In the genomic region with DNA sequence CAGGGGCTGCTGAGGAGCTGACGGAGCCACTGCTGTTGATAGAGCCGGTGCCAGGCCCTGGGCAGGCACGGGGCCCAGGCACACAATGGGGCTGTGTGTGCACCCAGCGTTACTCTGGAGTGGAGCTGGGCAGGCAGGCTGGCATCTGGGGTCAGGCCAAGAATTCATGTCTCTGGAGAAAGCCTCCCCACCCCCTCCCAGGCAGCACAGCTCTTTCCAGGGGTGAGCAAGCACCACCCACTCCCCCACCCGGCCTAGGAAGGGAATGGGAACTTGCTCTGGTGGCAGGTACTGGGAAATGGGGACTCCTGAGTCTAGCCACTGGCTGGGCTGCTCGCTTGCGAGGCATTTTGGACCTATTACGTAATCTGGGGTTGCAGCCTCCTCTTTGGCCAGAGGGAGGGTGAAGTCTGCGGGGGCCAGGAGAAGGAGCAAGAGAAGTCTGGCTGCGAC, we compare ENCODE assay signal across 11 cellular contexts. TPM values are rescaled to one million over a fixed set of nuclear protein-coding genes. Genes with fewer than 3 reads are reported as not detected.
DNase-seq lines count a peak whose midpoint lies in the region; ATAC-seq, FAIRE-seq and TF ChIP-seq lines count a peak whose summit lies in the region.
"Had no signal": no experiment of that assay in that cellular context is flagged by ENCODE, and none has a peak within 500 bp of the region (broad histone marks: within the 10 kb centered on the region; RNA-seq: fewer than 3 reads in every experiment).

No MANE protein-coding gene starts in this region.

- no peak overlapping the region for H3K14ac ChIP-seq in H1 (ENCODE audit: insufficient read length)

- H3K27me3 ChIP-seq in H1 (replicated peaks in 1 of 4; ENCODE audit: control insufficient read depth in 3 of 4, extremely low read depth in 1 of 4, insufficient read depth in 3 of 4, low read length in 3 of 4): no peaks in the 10 kb centered on the region; a peak in 1 of 7 replicates

- H3K18ac ChIP-seq in H1 (ENCODE audit: extremely low read depth, low read length): no peak overlapping the region

- no peak overlapping the region for H3K4ac ChIP-seq in H1 (replicated peaks; ENCODE audit: insufficient read length, low read depth, low read length)

- no peak overlapping the region for H2BK120ac ChIP-seq in H1 (replicated peaks; ENCODE audit: low read depth, low read length)

- ATAC-seq in HG03378 (IDR thresholded peaks at IDR 0.05; ENCODE audit: unreplicated experiment): no peak
- ATAC-seq in GM21576 (IDR thresholded peaks at IDR 0.05; ENCODE audit: unreplicated experiment): no peak

- no peak overlapping the region for H4K5ac ChIP-seq in H1 (ENCODE audit: insufficient read length, low read depth, low read length)

- H4K8ac ChIP-seq in H1 (ENCODE audit: extremely low read depth, insufficient read depth, low read length): no peak overlapping the region

- POLR2A ChIA-PET in H1 (lab: Charles Lee; ENCODE audit: partially characterized antibody): no interaction called here

- H2AK5ac ChIP-seq in H1 (ENCODE audit: low read depth, low read length): no peak overlapping the region

- no peak overlapping the region for H2BK20ac ChIP-seq in H1 (ENCODE audit: low read length)

- no peak overlapping the region for H3K9ac ChIP-seq in H1 (replicated peaks in 1 of 4; ENCODE audit: extremely low read depth in 1 of 4, low read depth in 3 of 4, low read length in 3 of 4)

- peaks cover 0 to 3% (median 0%) of the 10 kb centered on the region in 4 experiments; a peak in 1 of 7 replicates for H3K4me1 ChIP-seq in H1 (replicated peaks in 1 of 4; ENCODE audit: control insufficient read depth in 3 of 4, insufficient read depth in 4 of 4, low read length in 3 of 4)

- DNase-seq in NCI-H446 (lab: John Stamatoyannopoulos, UW) (peak; percentile 39 to 63), H1 (ENCODE audit: low read depth in 1 of 2, low spot score in 2 of 2) (no peak), mucosa of gallbladder (ENCODE audit: low spot score) (peak; percentile 82), ureter (ENCODE audit: low spot score) (peak; percentile 59), GM20000 (ENCODE audit: low spot score) (no peak)
- no peak for DNase-seq in activated CD4-positive, alpha-beta T cell treated with anti-CD3 and anti-CD28 coated beads for 4 hours

- no peak overlapping the region for H3K23ac ChIP-seq in H1 (ENCODE audit: insufficient read length)

- no peak overlapping the region for H3K56ac ChIP-seq in H1 (replicated peaks; ENCODE audit: insufficient read length, low read depth, low read length)

- H3K79me2 ChIP-seq in H1 (ENCODE audit: control insufficient read depth in 1 of 2, insufficient read depth in 2 of 2, low read length in 2 of 2): no peaks in the 10 kb centered on the region

- TF ChIP-seq RAD21 in H1 (IDR thresholded peaks at IDR 0.05 in 1 of 2, conservative IDR thresholded peaks at IDR 0.05 in 1 of 2; ENCODE audit: low read depth in 2 of 2, low read length in 2 of 2): no peak

- H3K79me1 ChIP-seq in H1 (ENCODE audit: low read depth, low read length): no peaks in the 10 kb centered on the region

- no peak overlapping the region for H2BK12ac ChIP-seq in H1 (ENCODE audit: low read depth, low read length)

- WGBS in H1 (ENCODE audit: extremely low coverage in 1 of 2, insufficient coverage in 1 of 2, insufficient read length in 1 of 2, insufficient replicate concordance in 2 of 2, low coverage in 1 of 2, low lambda C conversion rate in 2 of 2, missing lambda C conversion rate in 1 of 2), 2 experiments: 90% methylated on average over 10 of the region's 10 CpGs; no CpG with 5 or more reads in 1 of the 2 experiments

- H2BK5ac ChIP-seq in H1 (ENCODE audit: low read depth, low read length): no peak overlapping the region

- no peak overlapping the region for H4K91ac ChIP-seq in H1 (replicated peaks; ENCODE audit: insufficient read length, low read length)

- H4K20me1 ChIP-seq in H1 (replicated peaks in 1 of 2; ENCODE audit: control insufficient read depth in 1 of 2, insufficient read depth in 2 of 2, low read length in 2 of 2): peaks cover 0 to 2% of the 10 kb centered on the region in 2 experiments

- TF ChIP-seq CTCF in H1 (IDR thresholded peaks at IDR 0.05; ENCODE audit: control extremely low read depth in 1 of 3, insufficient read depth in 1 of 3, low read depth in 1 of 3, low read length in 3 of 3) (no peak), GM20000 (IDR thresholded peaks at IDR 0.05; ENCODE audit: extremely low read depth, missing control alignments) (no peak)

- H2AFZ ChIP-seq in H1 (ENCODE audit: low read length): no peak overlapping the region

- H3K27ac ChIP-seq in H1 (ENCODE audit: low read depth, low read length): no peak overlapping the region
- H3K27ac ChIP-seq: HL-60 had no signal

- H3K4me3 ChIP-seq in H1 (ENCODE audit: extremely low read depth in 1 of 4, insufficient read depth in 2 of 4, low read depth in 3 of 4, low read length in 4 of 4): no peak overlapping the region

- no peaks in the 10 kb centered on the region for H3K36me3 ChIP-seq in H1 (ENCODE audit: control insufficient read depth in 2 of 4, insufficient read depth in 4 of 4, low read length in 3 of 4)

- H2BK15ac ChIP-seq in H1 (ENCODE audit: low read length): no peak overlapping the region

- CTCF ChIA-PET in H1 (lab: Charles Lee; ENCODE audit: partially characterized antibody): interaction anchor here (1.2 to 3.4 kb wide), 5 partner anchors 8 to 344 kb away, joined by 3 to 10 read pairs (median 8); no protein-coding TSS in a partner anchor

- no peak overlapping the region for H3K4me2 ChIP-seq in H1 (ENCODE audit: insufficient read depth in 1 of 2, low read depth in 2 of 2, low read length in 2 of 2)

- peaks cover 4% of the 10 kb centered on the region; the same call in 1 of the 2 replicates for H3K23me2 ChIP-seq in H1 (ENCODE audit: low read depth, low read length)

- no peak for FAIRE-seq in H1 (lab: Jason Lieb, UNC)
- FAIRE-seq: colon had no signal

- no peaks in the 10 kb centered on the region for H3K9me3 ChIP-seq in H1 (ENCODE audit: insufficient read depth in 2 of 2, low read depth in 1 of 2, low read length in 1 of 2)

- TF ChIP-seq POLR2A in H1 (IDR thresholded peaks at IDR 0.05; ENCODE audit: control extremely low read depth in 1 of 2, low read depth in 2 of 2, low read length in 2 of 2): no peak

- TF ChIP-seq EP300 in H1 (IDR thresholded peaks at IDR 0.05; ENCODE audit: borderline replicate concordance in 1 of 2, low read depth in 2 of 2, low read length in 2 of 2): no peak

TF ChIP-seq in H1, 55 proteins besides CTCF, POLR2A, EP300 and RAD21:
- TF ChIP-seq CHD2 (IDR thresholded peaks at IDR 0.05; ENCODE audit: low read length) (no peak), CEBPB (IDR thresholded peaks at IDR 0.05; ENCODE audit: low read depth, low read length) (peak; percentile 63)

RNA-seq across cellular contexts. Expression of gene TFEB, which starts 22.7 kb away (rescaled TPM):
- 2.3 and 2.4 TPM in 2 replicates for total RNA-seq in H1 (2021; fragmentation: NEBNext Ultra II Directional; extraction: Animal tissue kit (Norgen Biotek cat#: 25700))
- polyA plus RNA-seq in H1 (2011; rRNA removed): 5.9 and 6.7 TPM in 2 replicates
- polyA plus RNA-seq in H1 (2011; cell fraction: cytosol; rRNA removed): 4.6 TPM
- 7.6 TPM for polyA plus RNA-seq in H1 (2011; cell fraction: nucleus; rRNA removed)
- 2.1 to 6.8 TPM (median 4.1 TPM) in 4 replicates for polyA plus RNA-seq in H1 (2012, experiment 1 of 2)
- polyA plus RNA-seq in H1 (2012, experiment 2 of 2): 2.7 TPM
- polyA plus RNA-seq in H1 (2013, experiment 1 of 2): 0.71 TPM
- polyA plus RNA-seq in H1 (2013, experiment 2 of 2): 0.61 TPM
- polyA minus RNA-seq in H1 (2011; rRNA and poly(A)+ RNA removed): 1.9 and 4.6 TPM in 2 replicates
- 3.2 TPM for polyA minus RNA-seq in H1 (2011; cell fraction: cytosol; rRNA and poly(A)+ RNA removed)
- polyA minus RNA-seq in H1 (2011; cell fraction: nucleus; rRNA and poly(A)+ RNA removed): 2.8 TPM
- total RNA-seq in mucosa of gallbladder: 41.7 TPM
- total RNA-seq in ureter: 29.4 TPM

RNA-seq across cellular contexts. Expression of gene PGC, which starts 34.5 kb away (rescaled TPM):
- total RNA-seq in H1 (2021; fragmentation: NEBNext Ultra II Directional; extraction: Animal tissue kit (Norgen Biotek cat#: 25700)): not detected in 2 replicates
- polyA plus RNA-seq in H1 (2011; rRNA removed): 0.09 and 0.25 TPM in 2 replicates
- polyA plus RNA-seq in H1 (2011; cell fraction: cytosol; rRNA removed): 0.22 TPM
- 0.21 TPM for polyA plus RNA-seq in H1 (2011; cell fraction: nucleus; rRNA removed)
- polyA plus RNA-seq in H1 (2012, experiment 1 of 2): 0.23 TPM in 1 of 4 replicates, not detected in the others
- 0.13 TPM for polyA plus RNA-seq in H1 (2012, experiment 2 of 2)
- polyA plus RNA-seq in H1 (2013, experiment 1 of 2): 0.04 TPM
- polyA plus RNA-seq in H1 (2013, experiment 2 of 2): 0.07 TPM
- polyA minus RNA-seq in H1 (2011; rRNA and poly(A)+ RNA removed): not detected in 2 replicates
- not detected for polyA minus RNA-seq in H1 (2011; cell fraction: cytosol; rRNA and poly(A)+ RNA removed)
- not detected for polyA minus RNA-seq in H1 (2011; cell fraction: nucleus; rRNA and poly(A)+ RNA removed)
- total RNA-seq in mucosa of gallbladder: 6.7 TPM
- not detected for total RNA-seq in ureter
- total RNA-seq: T-helper 1 cell treated with Interleukin-12 subunit alpha and Interleukin-12 subunit beta and Interleukin-4 antibody, amounts not matched to agents 30 ng/mL and 1 ng/mL, for 36 hours had no signal

Comparison
In these comparisons a context has a peak if more than half of its experiments do, and no peak if none do; other contexts are left out.
1. DNase-seq: peak in NCI-H446 (2 of 2), mucosa of gallbladder (single experiment) and ureter (single experiment); none in H1 (0 of 2), GM20000 (single experiment) and activated CD4-positive, alpha-beta T cell treated with anti-CD3 and anti-CD28 coated beads for 4 hours (0 of 2).